1 cellular context compared by ENCODE assay signal in the genomic region with DNA sequence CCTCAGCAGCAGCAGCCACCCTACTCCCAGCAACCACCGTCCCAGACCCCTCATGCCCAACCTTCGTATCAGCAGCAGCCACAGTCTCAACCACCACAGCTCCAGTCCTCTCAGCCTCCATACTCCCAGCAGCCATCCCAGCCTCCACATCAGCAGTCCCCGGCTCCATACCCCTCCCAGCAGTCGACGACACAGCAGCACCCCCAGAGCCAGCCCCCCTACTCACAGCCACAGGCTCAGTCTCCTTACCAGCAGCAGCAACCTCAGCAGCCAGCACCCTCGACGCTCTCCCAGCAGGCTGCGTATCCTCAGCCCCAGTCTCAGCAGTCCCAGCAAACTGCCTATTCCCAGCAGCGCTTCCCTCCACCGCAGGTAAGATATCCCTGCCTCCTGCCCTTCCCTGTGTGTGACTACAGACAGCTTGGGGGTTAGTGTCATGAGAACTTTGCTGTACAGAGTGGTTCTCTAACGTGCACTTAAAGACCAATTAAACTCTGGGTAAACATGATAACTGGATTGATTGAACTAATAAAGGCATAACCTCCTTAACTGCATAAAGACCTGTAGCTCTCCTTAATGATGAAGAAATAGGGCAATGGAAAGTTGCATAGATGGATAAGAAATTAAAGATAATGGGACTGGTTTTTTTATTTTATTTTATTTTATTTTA.
TF ChIP-seq lines count a peak whose summit lies in the region.

No MANE protein-coding gene starts in this region.

TF ChIP-seq in K562, 482 proteins besides CTCF, POLR2A, EP300 and RAD21 (continued from another document):
- TF ChIP-seq, protein P1, sequence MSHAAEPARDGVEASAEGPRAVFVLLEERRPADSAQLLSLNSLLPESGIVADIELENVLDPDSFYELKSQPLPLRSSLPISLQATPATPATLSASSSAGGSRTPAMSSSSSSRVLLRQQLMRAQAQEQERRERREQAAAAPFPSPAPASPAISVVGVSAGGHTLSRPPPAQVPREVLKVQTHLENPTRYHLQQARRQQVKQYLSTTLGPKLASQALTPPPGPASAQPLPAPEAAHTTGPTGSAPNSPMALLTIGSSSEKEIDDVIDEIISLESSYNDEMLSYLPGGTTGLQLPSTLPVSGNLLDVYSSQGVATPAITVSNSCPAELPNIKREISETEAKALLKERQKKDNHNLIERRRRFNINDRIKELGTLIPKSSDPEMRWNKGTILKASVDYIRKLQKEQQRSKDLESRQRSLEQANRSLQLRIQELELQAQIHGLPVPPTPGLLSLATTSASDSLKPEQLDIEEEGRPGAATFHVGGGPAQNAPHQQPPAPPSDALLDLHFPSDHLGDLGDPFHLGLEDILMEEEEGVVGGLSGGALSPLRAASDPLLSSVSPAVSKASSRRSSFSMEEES (CRISPR knock-in tag; IDR thresholded peaks at IDR 0.05): no peak
- TF ChIP-seq CBX2 (IDR thresholded peaks at IDR 0.05; ENCODE audit: insufficient read depth, low read length, poor library complexity, severe bottlenecking): no peak
- TF ChIP-seq CREBBP (IDR thresholded peaks at IDR 0.05; ENCODE audit: low read depth, low read length): no peak
- TF ChIP-seq, protein P2, sequence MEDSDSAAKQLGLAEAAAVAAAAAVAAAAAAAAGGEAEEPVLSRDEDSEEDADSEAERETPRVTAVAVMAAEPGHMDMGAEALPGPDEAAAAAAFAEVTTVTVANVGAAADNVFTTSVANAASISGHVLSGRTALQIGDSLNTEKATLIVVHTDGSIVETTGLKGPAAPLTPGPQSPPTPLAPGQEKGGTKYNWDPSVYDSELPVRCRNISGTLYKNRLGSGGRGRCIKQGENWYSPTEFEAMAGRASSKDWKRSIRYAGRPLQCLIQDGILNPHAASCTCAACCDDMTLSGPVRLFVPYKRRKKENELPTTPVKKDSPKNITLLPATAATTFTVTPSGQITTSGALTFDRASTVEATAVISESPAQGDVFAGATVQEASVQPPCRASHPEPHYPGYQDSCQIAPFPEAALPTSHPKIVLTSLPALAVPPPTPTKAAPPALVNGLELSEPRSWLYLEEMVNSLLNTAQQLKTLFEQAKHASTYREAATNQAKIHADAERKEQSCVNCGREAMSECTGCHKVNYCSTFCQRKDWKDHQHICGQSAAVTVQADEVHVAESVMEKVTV (CRISPR knock-in tag; IDR thresholded peaks at IDR 0.05): no peak
- TF ChIP-seq, protein P3, sequence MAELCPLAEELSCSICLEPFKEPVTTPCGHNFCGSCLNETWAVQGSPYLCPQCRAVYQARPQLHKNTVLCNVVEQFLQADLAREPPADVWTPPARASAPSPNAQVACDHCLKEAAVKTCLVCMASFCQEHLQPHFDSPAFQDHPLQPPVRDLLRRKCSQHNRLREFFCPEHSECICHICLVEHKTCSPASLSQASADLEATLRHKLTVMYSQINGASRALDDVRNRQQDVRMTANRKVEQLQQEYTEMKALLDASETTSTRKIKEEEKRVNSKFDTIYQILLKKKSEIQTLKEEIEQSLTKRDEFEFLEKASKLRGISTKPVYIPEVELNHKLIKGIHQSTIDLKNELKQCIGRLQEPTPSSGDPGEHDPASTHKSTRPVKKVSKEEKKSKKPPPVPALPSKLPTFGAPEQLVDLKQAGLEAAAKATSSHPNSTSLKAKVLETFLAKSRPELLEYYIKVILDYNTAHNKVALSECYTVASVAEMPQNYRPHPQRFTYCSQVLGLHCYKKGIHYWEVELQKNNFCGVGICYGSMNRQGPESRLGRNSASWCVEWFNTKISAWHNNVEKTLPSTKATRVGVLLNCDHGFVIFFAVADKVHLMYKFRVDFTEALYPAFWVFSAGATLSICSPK (IDR thresholded peaks at IDR 0.05; ENCODE audit: borderline replicate concordance): no peak
- no peak for TF ChIP-seq HDAC6 (IDR thresholded peaks at IDR 0.05; ENCODE audit: low read depth, low read length)
- TF ChIP-seq MYBL2 (IDR thresholded peaks at IDR 0.05; ENCODE audit: low read depth): no peak
- TF ChIP-seq MYBL2 (CRISPR knock-in tag; IDR thresholded peaks at IDR 0.05; ENCODE audit: borderline replicate concordance): no peak
- peak; percentile 44 for TF ChIP-seq POLR2B (IDR thresholded peaks at IDR 0.05; ENCODE audit: low read depth, partially characterized antibody)
- no peak for TF ChIP-seq TSC22D4 (tag; IDR thresholded peaks at IDR 0.05)
- TF ChIP-seq SUPT5H (IDR thresholded peaks at IDR 0.05): 0 out of 2 replicates have a peak, but pooled peaks have one; percentile 39
- TF ChIP-seq ZNF217 (CRISPR knock-in tag; IDR thresholded peaks at IDR 0.05): no peak
- TF ChIP-seq DACH1 (IDR thresholded peaks at IDR 0.05; ENCODE audit: partially characterized antibody): no peak
- TF ChIP-seq FOXK2 (conservative IDR thresholded peaks at IDR 0.05 in 1 of 2, IDR thresholded peaks at IDR 0.05 in 1 of 2; ENCODE audit: low read depth in 2 of 2): no peak
- no peak for TF ChIP-seq ZBTB40 (IDR thresholded peaks at IDR 0.05)
- no peak for TF ChIP-seq ZBTB40 (CRISPR knock-in tag; IDR thresholded peaks at IDR 0.05)
- TF ChIP-seq YBX1 (IDR thresholded peaks at IDR 0.05): no peak
- TF ChIP-seq ILK (tag; IDR thresholded peaks at IDR 0.05; ENCODE audit: borderline replicate concordance, low read depth): no peak
- no peak for TF ChIP-seq TAF7 (tag; IDR thresholded peaks at IDR 0.05)
- TF ChIP-seq POLR2AphosphoS5 (IDR thresholded peaks at IDR 0.05; ENCODE audit: control insufficient read depth, insufficient read depth, low read depth, low read length): peak; percentile 10; the same call in 1 of the 2 replicates
- no peak for TF ChIP-seq MTA2 (IDR thresholded peaks at IDR 0.05; ENCODE audit: low read depth)
- TF ChIP-seq TEAD4 (IDR thresholded peaks at IDR 0.05; ENCODE audit: low read length): no peak
- TF ChIP-seq TEAD4 (CRISPR knock-in tag; IDR thresholded peaks at IDR 0.05; ENCODE audit: borderline replicate concordance): peak; percentile 40; the same call in 1 of the 2 replicates
- TF ChIP-seq PHB (CRISPR knock-in tag; IDR thresholded peaks at IDR 0.05): no peak
- no peak for TF ChIP-seq ZSCAN32 (CRISPR knock-in tag; IDR thresholded peaks at IDR 0.05)
- TF ChIP-seq, protein P4, sequence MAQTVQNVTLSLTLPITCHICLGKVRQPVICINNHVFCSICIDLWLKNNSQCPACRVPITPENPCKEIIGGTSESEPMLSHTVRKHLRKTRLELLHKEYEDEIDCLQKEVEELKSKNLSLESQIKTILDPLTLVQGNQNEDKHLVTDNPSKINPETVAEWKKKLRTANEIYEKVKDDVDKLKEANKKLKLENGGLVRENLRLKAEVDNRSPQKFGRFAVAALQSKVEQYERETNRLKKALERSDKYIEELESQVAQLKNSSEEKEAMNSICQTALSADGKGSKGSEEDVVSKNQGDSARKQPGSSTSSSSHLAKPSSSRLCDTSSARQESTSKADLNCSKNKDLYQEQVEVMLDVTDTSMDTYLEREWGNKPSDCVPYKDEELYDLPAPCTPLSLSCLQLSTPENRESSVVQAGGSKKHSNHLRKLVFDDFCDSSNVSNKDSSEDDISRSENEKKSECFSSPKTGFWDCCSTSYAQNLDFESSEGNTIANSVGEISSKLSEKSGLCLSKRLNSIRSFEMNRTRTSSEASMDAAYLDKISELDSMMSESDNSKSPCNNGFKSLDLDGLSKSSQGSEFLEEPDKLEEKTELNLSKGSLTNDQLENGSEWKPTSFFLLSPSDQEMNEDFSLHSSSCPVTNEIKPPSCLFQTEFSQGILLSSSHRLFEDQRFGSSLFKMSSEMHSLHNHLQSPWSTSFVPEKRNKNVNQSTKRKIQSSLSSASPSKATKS (CRISPR knock-in tag; IDR thresholded peaks at IDR 0.05): no peak
- TF ChIP-seq ZFP36 (IDR thresholded peaks at IDR 0.05; ENCODE audit: low read depth, low read length, partially characterized antibody): no peak
- no peak for TF ChIP-seq DLX4 (CRISPR knock-in tag; IDR thresholded peaks at IDR 0.05)
